In genomic region chr7:20217193-20217948, GRCh38 we compare ENCODE assay signal across 8 cellular contexts. TPM values are rescaled to one million over a fixed set of nuclear protein-coding genes. Genes with fewer than 3 reads are reported as not detected.
DNase-seq lines count a peak whose midpoint lies in the region; ATAC-seq and TF ChIP-seq lines count a peak whose summit lies in the region.

Gene MACC1 (minus strand): TSS chr7:20217384. CDS start chr7:20161862, 55,522 bp downstream.

- no peak within 1 kb of the TSS for H3K4me3 ChIP-seq in Jurkat, Clone E6-1 (ENCODE audit: low read length)
- H3K4me3 ChIP-seq in liver (ENCODE audit: low read depth in 1 of 3, low read length in 3 of 3): no peak within 1 kb of the TSS

- H3K27me3 Mint-ChIP-seq in WTC11 (ENCODE audit: low read depth): no peaks in the 10 kb centered on the region

- CTCF ChIA-PET in WTC11 (lab: Charles Lee): interaction anchor here (0.7 to 2.2 kb wide), 10 partner anchors 14 to 470 kb away, joined by 3 to 12 read pairs (median 4); no protein-coding TSS in a partner anchor

- H3K4me3 Mint-ChIP-seq in WTC11: peak within 1 kb of the TSS; percentile 71

- peak; percentile 16 to 67 for DNase-seq in NCI-H2081 (lab: John Stamatoyannopoulos, UW)
- no peak for DNase-seq in NCI-H2081 treated with DMSO at 0.1 percent for 48 hours (lab: John Stamatoyannopoulos, UW)
- DNase-seq in Jurkat, Clone E6-1 (ENCODE audit: low read depth, low spot score): peak; percentile 24
- peak; percentile 83 for DNase-seq in WTC11 (ENCODE audit: low spot score)
- no peak for DNase-seq in hippocampal formation (lab: John Stamatoyannopoulos, UW)
- no peak for DNase-seq in caudate nucleus (lab: John Stamatoyannopoulos, UW)

- peak within 1 kb of the TSS; percentile 99 for H3K27ac Mint-ChIP-seq in WTC11

- H3K36me3 ChIP-seq in liver (ENCODE audit: control insufficient read depth in 4 of 4, insufficient read depth in 3 of 4, low read depth in 1 of 4, low read length in 3 of 4): no peaks in the 10 kb centered on the region

- H3K4me1 Mint-ChIP-seq in WTC11: peaks cover 46% of the 10 kb centered on the region

- peaks cover 0 to 3% (median under 1%) of the 10 kb centered on the region in 4 donors for H3K4me1 ChIP-seq in liver (ENCODE audit: control insufficient read depth in 4 of 4, insufficient read depth in 4 of 4, low read length in 3 of 4)

- peaks cover 13% of the 10 kb centered on the region for H3K9me3 Mint-ChIP-seq in WTC11

- no peak for TF ChIP-seq CTCF in WTC11 (IDR thresholded peaks at IDR 0.05)
- TF ChIP-seq CTCF in liver (IDR thresholded peaks at IDR 0.05; ENCODE audit: low read depth, low read length, missing input control): no peak

- TF ChIP-seq RAD21 in liver (IDR thresholded peaks at IDR 0.05): no peak

- POLR2A ChIA-PET in WTC11 (lab: Charles Lee): interaction anchor here (1.1 to 2.2 kb wide), 2 partner anchors 14 to 113 kb away, joined by 3 to 10 read pairs; partner anchors contain the start of gene ITGB8

- no peaks in the 10 kb centered on the region for H3K27me3 ChIP-seq in liver (ENCODE audit: control insufficient read depth in 4 of 4, insufficient read depth in 4 of 4, low read length in 3 of 4)

- H3K9me3 ChIP-seq in liver (ENCODE audit: control insufficient read depth in 4 of 4, low read length in 3 of 4): no peaks in the 10 kb centered on the region

- ATAC-seq in GM21717 (IDR thresholded peaks at IDR 0.05; ENCODE audit: unreplicated experiment) (peak; percentile 52), WTC11 (peak; percentile 98)

- H3K36me3 Mint-ChIP-seq in WTC11: peaks cover 12% of the 10 kb centered on the region

- 26% methylated on average over 6 of the region's 6 CpGs for WGBS in liver

- H3K9ac ChIP-seq in liver (ENCODE audit: low read depth in 1 of 2, low read length in 2 of 2): no peak within 1 kb of the TSS

- no peak within 1 kb of the TSS for H3K27ac ChIP-seq in liver (ENCODE audit: low read depth in 1 of 2, low read length in 2 of 2)
- no peak within 1 kb of the TSS for H3K27ac ChIP-seq in caudate nucleus (ENCODE audit: low read depth, low read length)

TF ChIP-seq in WTC11, 78 proteins besides CTCF, POLR2A, EP300 and RAD21 (continues in another document):
- TF ChIP-seq ZBTB21 (CRISPR knock-in tag; IDR thresholded peaks at IDR 0.05; ENCODE audit: borderline replicate concordance) (no peak), IRF1 (CRISPR knock-in tag; IDR thresholded peaks at IDR 0.05) (no peak), FOXK1 (CRISPR knock-in tag; IDR thresholded peaks at IDR 0.05) (no peak), NFATC4 (CRISPR knock-in tag; IDR thresholded peaks at IDR 0.05) (no peak), ELF4 (CRISPR knock-in tag; IDR thresholded peaks at IDR 0.05; ENCODE audit: low read depth) (no peak), ZNF317 (CRISPR knock-in tag; IDR thresholded peaks at IDR 0.05; ENCODE audit: borderline replicate concordance, low read depth) (no peak), FOXP1 (CRISPR knock-in tag; IDR thresholded peaks at IDR 0.05; ENCODE audit: borderline replicate concordance) (no peak), ESRRA (CRISPR knock-in tag; IDR thresholded peaks at IDR 0.05; ENCODE audit: borderline replicate concordance) (no peak), NR2C2 (CRISPR knock-in tag; IDR thresholded peaks at IDR 0.05) (no peak), ZNF138 (CRISPR knock-in tag; conservative IDR thresholded peaks at IDR 0.05) (no peak), ZNF396 (CRISPR knock-in tag; IDR thresholded peaks at IDR 0.05; ENCODE audit: borderline replicate concordance) (no peak)
- TF ChIP-seq, protein P1, sequence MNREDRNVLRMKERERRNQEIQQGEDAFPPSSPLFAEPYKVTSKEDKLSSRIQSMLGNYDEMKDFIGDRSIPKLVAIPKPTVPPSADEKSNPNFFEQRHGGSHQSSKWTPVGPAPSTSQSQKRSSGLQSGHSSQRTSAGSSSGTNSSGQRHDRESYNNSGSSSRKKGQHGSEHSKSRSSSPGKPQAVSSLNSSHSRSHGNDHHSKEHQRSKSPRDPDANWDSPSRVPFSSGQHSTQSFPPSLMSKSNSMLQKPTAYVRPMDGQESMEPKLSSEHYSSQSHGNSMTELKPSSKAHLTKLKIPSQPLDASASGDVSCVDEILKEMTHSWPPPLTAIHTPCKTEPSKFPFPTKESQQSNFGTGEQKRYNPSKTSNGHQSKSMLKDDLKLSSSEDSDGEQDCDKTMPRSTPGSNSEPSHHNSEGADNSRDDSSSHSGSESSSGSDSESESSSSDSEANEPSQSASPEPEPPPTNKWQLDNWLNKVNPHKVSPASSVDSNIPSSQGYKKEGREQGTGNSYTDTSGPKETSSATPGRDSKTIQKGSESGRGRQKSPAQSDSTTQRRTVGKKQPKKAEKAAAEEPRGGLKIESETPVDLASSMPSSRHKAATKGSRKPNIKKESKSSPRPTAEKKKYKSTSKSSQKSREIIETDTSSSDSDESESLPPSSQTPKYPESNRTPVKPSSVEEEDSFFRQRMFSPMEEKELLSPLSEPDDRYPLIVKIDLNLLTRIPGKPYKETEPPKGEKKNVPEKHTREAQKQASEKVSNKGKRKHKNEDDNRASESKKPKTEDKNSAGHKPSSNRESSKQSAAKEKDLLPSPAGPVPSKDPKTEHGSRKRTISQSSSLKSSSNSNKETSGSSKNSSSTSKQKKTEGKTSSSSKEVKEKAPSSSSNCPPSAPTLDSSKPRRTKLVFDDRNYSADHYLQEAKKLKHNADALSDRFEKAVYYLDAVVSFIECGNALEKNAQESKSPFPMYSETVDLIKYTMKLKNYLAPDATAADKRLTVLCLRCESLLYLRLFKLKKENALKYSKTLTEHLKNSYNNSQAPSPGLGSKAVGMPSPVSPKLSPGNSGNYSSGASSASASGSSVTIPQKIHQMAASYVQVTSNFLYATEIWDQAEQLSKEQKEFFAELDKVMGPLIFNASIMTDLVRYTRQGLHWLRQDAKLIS (CRISPR knock-in tag; IDR thresholded peaks at IDR 0.05; ENCODE audit: borderline replicate concordance): no peak

TF ChIP-seq in liver, 16 proteins besides CTCF, POLR2A, EP300 and RAD21:
- no peak for TF ChIP-seq MAX (IDR thresholded peaks at IDR 0.05)
- peak; percentile 14 for TF ChIP-seq SP1 (IDR thresholded peaks at IDR 0.05)
- no peak for TF ChIP-seq GABPA (IDR thresholded peaks at IDR 0.05 in 1 of 2, conservative IDR thresholded peaks at IDR 0.05 in 1 of 2)

RNA-seq across cellular contexts. Expression of gene MACC1, which starts in this region (rescaled TPM):
- 0.39 TPM for polyA plus RNA-seq in Jurkat, Clone E6-1 (2012; ENCODE audit: insufficient read depth, insufficient read length)
- total RNA-seq in WTC11 (2021) (14.6 to 23.0 TPM (median 22.4 TPM) in 3 replicates), liver (1 to 10 TPM in 1 of 2 donors, under 1 TPM in 1; 0.93 to 1.0 TPM)
- polyA plus RNA-seq in liver: under 1 TPM; 0.02 to 0.07 TPM

Comparison
In these comparisons a context has a peak if more than half of its experiments do, and no peak if none do; other contexts are left out.
1. DNase-seq: peak in NCI-H2081 (2 of 2), Jurkat, Clone E6-1 (single experiment) and WTC11 (single experiment); none in NCI-H2081 treated with DMSO at 0.1 percent for 48 hours (single experiment), hippocampal formation (0 of 2) and caudate nucleus (0 of 61).